Comparison of ENCODE assay signal across 8 cellular contexts in the genomic region with DNA sequence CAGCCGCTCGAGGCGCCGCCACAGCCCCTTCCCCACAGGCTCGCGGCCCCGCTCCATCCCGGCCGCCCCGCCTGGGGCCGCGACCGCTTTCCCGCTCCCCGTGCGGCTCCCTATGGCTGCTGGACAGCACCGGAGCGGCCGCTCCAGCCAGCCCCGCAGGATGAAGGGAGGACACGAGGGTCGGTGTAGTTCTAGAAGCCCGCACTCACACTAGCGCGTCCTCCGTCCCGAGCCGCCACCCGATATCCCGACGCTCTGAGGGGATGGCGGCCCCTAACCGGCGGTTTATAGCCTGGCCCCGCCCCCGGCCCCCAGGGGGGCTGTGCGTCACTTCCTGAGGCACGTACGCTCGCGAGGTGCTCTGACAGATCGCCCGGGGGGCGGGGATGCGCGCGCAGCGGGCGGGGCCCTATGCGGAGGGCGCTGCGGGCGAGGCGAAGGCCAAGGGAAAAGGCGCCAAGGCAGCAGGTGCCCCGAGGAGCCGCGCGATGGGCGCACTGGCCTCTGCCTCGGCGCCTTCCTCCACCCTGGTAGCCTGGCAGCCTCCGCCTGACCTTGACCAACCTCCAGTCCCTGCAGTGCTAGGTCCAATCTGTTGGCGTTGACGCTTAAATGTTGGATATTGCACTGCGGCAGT. TPM values are rescaled to one million over a fixed set of nuclear protein-coding genes. Genes with fewer than 3 reads are reported as not detected.
DNase-seq lines count a peak whose midpoint lies in the region; ATAC-seq, FAIRE-seq and TF ChIP-seq lines count a peak whose summit lies in the region.

A gene (minus strand): TSS at position 257 of the 637 bp plus-strand sequence. CDS start 4,991 bp downstream, outside the sequence.

- DNase-seq in CD14-positive monocyte (ENCODE audit: low spot score) = peak; percentile 92
- DNase-seq in NCI-H774 (lab: John Stamatoyannopoulos, UW) = peak; percentile 100
- peak; percentile 95 to 96 for DNase-seq in activated CD4-positive, alpha-beta T cell treated with anti-CD3 and anti-CD28 coated beads, Interleukin-2, amount 50 U/mL, for 4 hours
- peak; percentile 92 for DNase-seq in HepG2 (ENCODE audit: low spot score)
- DNase-seq in stimulated activated CD4-positive, alpha-beta T cell treated with anti-CD3 and anti-CD28 coated beads, Interleukin-2, amount 100 ng/mL, for 48 hours = peak; percentile 95 to 96

- no peak for TF ChIP-seq RAD21 in HepG2 (CRISPR knock-in tag; IDR thresholded peaks at IDR 0.05)

- TF ChIP-seq POLR2A in HepG2 (IDR thresholded peaks at IDR 0.05; ENCODE audit: insufficient read depth in 1 of 2, low read depth in 2 of 2, low read length in 2 of 2) = peak; percentile 98 to 100

- no TSS peak for BruUV-seq in HepG2 (replicated peaks; lab: Mats Ljungman, UMichigan)

- peak within 1 kb of the TSS; percentile 94 to 97 (median 97) for H3K4me3 ChIP-seq in HepG2 (replicated peaks in 1 of 3; ENCODE audit: insufficient read depth in 1 of 3, low read depth in 2 of 3, low read length in 3 of 3)

- WGBS in HepG2 (ENCODE audit: low lambda C conversion rate) = 0% methylated on average over 4 of the region's 66 CpGs

- peaks cover under 1 to 5% of the 10 kb centered on the region in 2 donors for H3K36me3 Mint-ChIP-seq in CD14-positive monocyte
- H3K36me3 Mint-ChIP-seq in dendritic cell treated with granulocyte-macrophage colony-stimulating factor and Interleukin-4, amounts not matched to agents 40 ng/mL and 50 ng/mL, for 4 days (ENCODE audit: low read depth) = peaks cover 25% of the 10 kb centered on the region

- TF ChIP-seq CTCF in CD14-positive monocyte (IDR thresholded peaks at IDR 0.05) = no peak
- peak; percentile 38 for TF ChIP-seq CTCF in HepG2 (CRISPR knock-in tag; IDR thresholded peaks at IDR 0.05)

- peaks cover 0 to 2% (median 0%) of the 10 kb centered on the region in 3 donors for H3K27me3 Mint-ChIP-seq in CD14-positive monocyte (ENCODE audit: low read depth in 3 of 3)
- peaks cover 2% of the 10 kb centered on the region for H3K27me3 Mint-ChIP-seq in dendritic cell treated with granulocyte-macrophage colony-stimulating factor and Interleukin-4, amounts not matched to agents 40 ng/mL and 50 ng/mL, for 4 days

- H3K27ac Mint-ChIP-seq in CD14-positive monocyte = peak within 1 kb of the TSS; percentile 91 to 96 (median 94)
- H3K27ac Mint-ChIP-seq in dendritic cell treated with granulocyte-macrophage colony-stimulating factor and Interleukin-4, amounts not matched to agents 40 ng/mL and 50 ng/mL, for 4 days = peak within 1 kb of the TSS; percentile 93

- ATAC-seq in GM19397 (IDR thresholded peaks at IDR 0.05; ENCODE audit: unreplicated experiment) = peak; percentile 86
- ATAC-seq in HG03565 (IDR thresholded peaks at IDR 0.05; ENCODE audit: unreplicated experiment) = peak; percentile 86
- ATAC-seq in HepG2 = peak; percentile 93

- H3K9me3 Mint-ChIP-seq in CD14-positive monocyte = no peaks in the 10 kb centered on the region
- no peaks in the 10 kb centered on the region for H3K9me3 Mint-ChIP-seq in dendritic cell treated with granulocyte-macrophage colony-stimulating factor and Interleukin-4, amounts not matched to agents 40 ng/mL and 50 ng/mL, for 4 days

- peak within 1 kb of the TSS; percentile 97 for H3K4me3 Mint-ChIP-seq in CD14-positive monocyte
- H3K4me3 Mint-ChIP-seq in dendritic cell treated with granulocyte-macrophage colony-stimulating factor and Interleukin-4, amounts not matched to agents 40 ng/mL and 50 ng/mL, for 4 days = peak within 1 kb of the TSS; percentile 91

- peaks cover 38% of the 10 kb centered on the region for H4K20me1 ChIP-seq in HepG2 (ENCODE audit: insufficient read depth, low read length)

- peak within 1 kb of the TSS; percentile 97 for H2AFZ ChIP-seq in HepG2 (ENCODE audit: low read length)

- H3K4me1 Mint-ChIP-seq in CD14-positive monocyte = peaks cover 38% of the 10 kb centered on the region
- H3K4me1 Mint-ChIP-seq in dendritic cell treated with granulocyte-macrophage colony-stimulating factor and Interleukin-4, amounts not matched to agents 40 ng/mL and 50 ng/mL, for 4 days (ENCODE audit: low read depth) = peaks cover 41% of the 10 kb centered on the region

- peak within 1 kb of the TSS; percentile 92 for H3K27ac ChIP-seq in HepG2 (ENCODE audit: extremely low read length, insufficient read depth, low read length)

- no peaks in the 10 kb centered on the region; a peak in 1 of 5 replicates for H3K27me3 ChIP-seq in HepG2 (ENCODE audit: control insufficient read depth in 1 of 2, insufficient read depth in 2 of 2, low read length in 2 of 2)

- in situ Hi-C loops in HepG2 (cut with HindIII; ENCODE audit: extremely low pct_ligation_motif_present, low pct_unique_long_range_greater_than_20kb) = no loop called here

- H3K36me3 ChIP-seq in HepG2 (replicated peaks in 1 of 2; ENCODE audit: control insufficient read depth in 1 of 2, insufficient read depth in 2 of 2, low read length in 2 of 2) = peaks cover 0 to under 1% of the 10 kb centered on the region in 2 experiments; a peak in 2 of 5 replicates

- TF ChIP-seq EP300 in HepG2 (IDR thresholded peaks at IDR 0.05; ENCODE audit: low read depth in 2 of 2, low read length in 2 of 2) = peak; percentile 37 to 54; a peak in 2 of 4 replicates
- TF ChIP-seq EP300 in HepG2 (CRISPR knock-in tag; IDR thresholded peaks at IDR 0.05; ENCODE audit: borderline replicate concordance) = no peak; the same call in 1 of the 2 replicates

- H3K9ac ChIP-seq in HepG2 (ENCODE audit: insufficient read depth, low read depth, low read length) = peak within 1 kb of the TSS; percentile 98

- FAIRE-seq in HepG2 (lab: Jason Lieb, UNC) = no peak

- POLR2A ChIA-PET in HepG2 (lab: Yijun Ruan, JAX) = interaction anchor here (0.8 to 1.6 kb wide), 3 partner anchors 9 to 121 kb away, joined by 3 read pairs; no protein-coding TSS in a partner anchor

- intact Hi-C loops in CD14-positive monocyte (cut with micrococcal nuclease) (loop anchor here in 1 of 2 donors (5.0 kb wide), 1 partner anchor 40 kb away; no protein-coding TSS in a partner anchor), HepG2 (cut with micrococcal nuclease; ENCODE audit: unreplicated experiment) (no loop called here)
- intact Hi-C loops in dendritic cell treated with granulocyte-macrophage colony-stimulating factor and Interleukin-4, amounts not matched to agents 40 ng/mL and 50 ng/mL, for 4 days (cut with micrococcal nuclease) = no loop called here

- no peaks in the 10 kb centered on the region for H3K9me3 ChIP-seq in HepG2 (ENCODE audit: low read length)

- peaks cover 43% of the 10 kb centered on the region for H3K4me1 ChIP-seq in HepG2 (ENCODE audit: insufficient read depth, low read length)

- peak within 1 kb of the TSS; percentile 86 for H3K4me2 ChIP-seq in HepG2 (ENCODE audit: low read depth, low read length)

- peaks cover 47% of the 10 kb centered on the region for H3K79me2 ChIP-seq in HepG2 (ENCODE audit: insufficient read depth, low read length)

- CTCF ChIA-PET in HepG2 (lab: Yijun Ruan, JAX; ENCODE audit: low intra/inter-chr PET ratio, low total read pairs) = no interaction called here

TF ChIP-seq in HepG2, 621 proteins besides CTCF, POLR2A, EP300 and RAD21 (continues in another document):
- TF ChIP-seq, protein P1, sequence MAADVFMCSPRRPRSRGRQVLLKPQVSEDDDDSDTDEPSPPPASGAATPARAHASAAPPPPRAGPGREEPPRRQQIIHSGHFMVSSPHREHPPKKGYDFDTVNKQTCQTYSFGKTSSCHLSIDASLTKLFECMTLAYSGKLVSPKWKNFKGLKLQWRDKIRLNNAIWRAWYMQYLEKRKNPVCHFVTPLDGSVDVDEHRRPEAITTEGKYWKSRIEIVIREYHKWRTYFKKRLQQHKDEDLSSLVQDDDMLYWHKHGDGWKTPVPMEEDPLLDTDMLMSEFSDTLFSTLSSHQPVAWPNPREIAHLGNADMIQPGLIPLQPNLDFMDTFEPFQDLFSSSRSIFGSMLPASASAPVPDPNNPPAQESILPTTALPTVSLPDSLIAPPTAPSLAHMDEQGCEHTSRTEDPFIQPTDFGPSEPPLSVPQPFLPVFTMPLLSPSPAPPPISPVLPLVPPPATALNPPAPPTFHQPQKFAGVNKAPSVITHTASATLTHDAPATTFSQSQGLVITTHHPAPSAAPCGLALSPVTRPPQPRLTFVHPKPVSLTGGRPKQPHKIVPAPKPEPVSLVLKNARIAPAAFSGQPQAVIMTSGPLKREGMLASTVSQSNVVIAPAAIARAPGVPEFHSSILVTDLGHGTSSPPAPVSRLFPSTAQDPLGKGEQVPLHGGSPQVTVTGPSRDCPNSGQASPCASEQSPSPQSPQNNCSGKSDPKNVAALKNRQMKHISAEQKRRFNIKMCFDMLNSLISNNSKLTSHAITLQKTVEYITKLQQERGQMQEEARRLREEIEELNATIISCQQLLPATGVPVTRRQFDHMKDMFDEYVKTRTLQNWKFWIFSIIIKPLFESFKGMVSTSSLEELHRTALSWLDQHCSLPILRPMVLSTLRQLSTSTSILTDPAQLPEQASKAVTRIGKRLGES (CRISPR knock-in tag; IDR thresholded peaks at IDR 0.05; ENCODE audit: borderline replicate concordance) = peak; percentile 73; the same call in 1 of the 2 replicates
- no peak; the same call in 1 of the 2 replicates for TF ChIP-seq SMC3 (IDR thresholded peaks at IDR 0.05; ENCODE audit: low read length)
- no peak for TF ChIP-seq ZFP36L2 (CRISPR knock-in tag; IDR thresholded peaks at IDR 0.05)

RNA-seq across cellular contexts. Expression of the gene that starts here (rescaled TPM):
- polyA plus RNA-seq in CD14-positive monocyte (1 to 10 TPM; 6.6 to 7.9 TPM), HepG2 (2011; rRNA removed) (171 and 188 TPM in 2 replicates)
- 176 and 274 TPM in 2 replicates for total RNA-seq in HepG2 (2016; rRNA removed; fragmentation: Illumina TruSeq; extraction: Trizol)
- total RNA-seq in HepG2 (2016; cell fraction: cytosol; rRNA removed; fragmentation: Illumina TruSeq; extraction: Trizol; ENCODE audit: low read depth) = 15.6 and 21.1 TPM in 2 replicates
- 166 and 276 TPM in 2 replicates for total RNA-seq in HepG2 (2016; cell fraction: insoluble cytoplasmic fraction; rRNA removed; fragmentation: Illumina TruSeq; extraction: Trizol)
- total RNA-seq in HepG2 (2016; cell fraction: membrane; rRNA removed; fragmentation: Illumina TruSeq; extraction: Trizol) = 53.1 and 67.0 TPM in 2 replicates
- total RNA-seq in HepG2 (2016; cell fraction: nucleus; rRNA removed; fragmentation: Illumina TruSeq; extraction: Trizol) = 271 and 302 TPM in 2 replicates
- polyA plus RNA-seq in HepG2 (2011; cell fraction: cytosol; rRNA removed) = 78.0 and 140 TPM in 2 replicates
- 74.7 and 92.6 TPM in 2 replicates for polyA plus RNA-seq in HepG2 (2011; cell fraction: nucleus; rRNA removed)
- 211 and 370 TPM in 2 replicates for polyA plus RNA-seq in HepG2 (2012)
- polyA plus RNA-seq in HepG2 (2016; cell fraction: cytosol; fragmentation: Illumina TruSeq; extraction: Trizol; ENCODE audit: low read depth) = 6.8 and 7.7 TPM in 2 replicates
- 89.1 and 93.4 TPM in 2 replicates for polyA plus RNA-seq in HepG2 (2016; cell fraction: insoluble cytoplasmic fraction; fragmentation: Illumina TruSeq; extraction: Trizol; ENCODE audit: low read depth)
- polyA plus RNA-seq in HepG2 (2016; cell fraction: membrane; fragmentation: Illumina TruSeq; extraction: Trizol; ENCODE audit: low read depth) = 20.8 and 24.6 TPM in 2 replicates
- polyA plus RNA-seq in HepG2 (2016; cell fraction: nucleus; fragmentation: Illumina TruSeq; extraction: Trizol; ENCODE audit: insufficient read depth, low read depth) = 204 and 208 TPM in 2 replicates
- 316 and 962 TPM in 2 replicates for polyA minus RNA-seq in HepG2 (2011; rRNA and poly(A)+ RNA removed; ENCODE audit: low replicate concordance)
- 283 and 359 TPM in 2 replicates for polyA minus RNA-seq in HepG2 (2011; cell fraction: cytosol; rRNA and poly(A)+ RNA removed)
- polyA minus RNA-seq in HepG2 (2011; cell fraction: nucleus; rRNA and poly(A)+ RNA removed) = 377 and 388 TPM in 2 replicates

Comparison
In these comparisons a context has a peak if more than half of its experiments do, and no peak if none do; other contexts are left out.
1. Peak in every context shown above with its lines: DNase-seq, ATAC-seq, H3K4me3 ChIP-seq and H3K27ac ChIP-seq.